Comparison of ENCODE assay signal across 1 cellular context in genomic region chr17:75783803-75784472, GRCh38.
A peak's percentile ranks its signal among the peaks of the same experiment; 100 is the strongest.
TF ChIP-seq lines count a peak whose summit lies in the region.

No MANE protein-coding gene starts in this region.

TF ChIP-seq in K562, 482 proteins besides CTCF, POLR2A, EP300 and RAD21 (continued from another document and continues in another):
- TF ChIP-seq CHD4 (IDR thresholded peaks at IDR 0.05; ENCODE audit: insufficient read depth, insufficient replicate concordance, low read depth, low read length, poor library complexity, severe bottlenecking) (no peak), TFAM (CRISPR knock-in tag; conservative IDR thresholded peaks at IDR 0.05) (no peak), HNRNPH1 (optimal IDR thresholded peaks at IDR 0.05; ENCODE audit: low read depth, low read length) (no peak), ZKSCAN1 (IDR thresholded peaks at IDR 0.05; ENCODE audit: low read depth, low read length) (no peak), RCOR1 (IDR thresholded peaks at IDR 0.05; ENCODE audit: borderline replicate concordance in 1 of 2, low read depth in 2 of 2, low read length in 2 of 2) (no peak), ZNF217 (CRISPR knock-in tag; IDR thresholded peaks at IDR 0.05) (no peak), MGA (IDR thresholded peaks at IDR 0.05) (peak; percentile 77), TBL1XR1 (IDR thresholded peaks at IDR 0.05; ENCODE audit: low read length in 2 of 2) (no peak), HEY1 (CRISPR knock-in tag; IDR thresholded peaks at IDR 0.05; ENCODE audit: borderline replicate concordance) (no peak), JUNB (CRISPR knock-in tag; conservative IDR thresholded peaks at IDR 0.05) (no peak), CBX8 (IDR thresholded peaks at IDR 0.05; ENCODE audit: borderline replicate concordance, extremely low read depth, low read depth, low read length, poor library complexity, severe bottlenecking) (no peak), NFIC (IDR thresholded peaks at IDR 0.05) (no peak), CCNT2 (IDR thresholded peaks at IDR 0.05; ENCODE audit: borderline replicate concordance, extremely low read depth, insufficient read length, low read depth, low read length) (no peak), FOXP1 (CRISPR knock-in tag; IDR thresholded peaks at IDR 0.05) (no peak), ZFP36 (IDR thresholded peaks at IDR 0.05; ENCODE audit: low read depth, low read length, partially characterized antibody) (no peak), ZNF445 (CRISPR knock-in tag; IDR thresholded peaks at IDR 0.05; ENCODE audit: low read depth) (no peak), RHOXF2B (CRISPR knock-in tag; conservative IDR thresholded peaks at IDR 0.05) (peak; percentile 53; the same call in 1 of the 2 replicates), IFI16 (CRISPR knock-in tag; IDR thresholded peaks at IDR 0.05) (no peak), POLR3A (IDR thresholded peaks at IDR 0.05; ENCODE audit: borderline replicate concordance, extremely low read depth, insufficient read depth, insufficient read length) (no peak), HDAC3 (IDR thresholded peaks at IDR 0.05; ENCODE audit: borderline replicate concordance, partially characterized antibody) (no peak), ZNF232 (CRISPR knock-in tag; IDR thresholded peaks at IDR 0.05) (no peak), BRD9 (IDR thresholded peaks at IDR 0.05; ENCODE audit: low read depth, partially characterized antibody) (peak; percentile 83), ZNF57 (CRISPR knock-in tag; IDR thresholded peaks at IDR 0.05) (0 out of 2 replicates have a peak, but pooled peaks have one; percentile 59), KAT2B (IDR thresholded peaks at IDR 0.05; ENCODE audit: low read depth, low read length) (no peak), SRF (CRISPR knock-in tag; IDR thresholded peaks at IDR 0.05) (0 out of 4 replicates have a peak, but pooled peaks of 1 of the 2 experiments have one; percentile 14), RB1 (IDR thresholded peaks at IDR 0.05; ENCODE audit: low read depth) (0 out of 2 replicates have a peak, but pooled peaks have one; percentile 24), PTBP1 (IDR thresholded peaks at IDR 0.05; ENCODE audit: low read depth, low read length) (no peak), CAMTA2 (CRISPR knock-in tag; conservative IDR thresholded peaks at IDR 0.05) (no peak), ZBTB1 (CRISPR knock-in tag; IDR thresholded peaks at IDR 0.05; ENCODE audit: borderline replicate concordance, low read depth) (peak; percentile 53; the same call in 1 of the 2 replicates), USF1 (CRISPR knock-in tag; IDR thresholded peaks at IDR 0.05) (no peak), SNIP1 (IDR thresholded peaks at IDR 0.05; ENCODE audit: low read depth) (no peak)
- TF ChIP-seq, protein P1, sequence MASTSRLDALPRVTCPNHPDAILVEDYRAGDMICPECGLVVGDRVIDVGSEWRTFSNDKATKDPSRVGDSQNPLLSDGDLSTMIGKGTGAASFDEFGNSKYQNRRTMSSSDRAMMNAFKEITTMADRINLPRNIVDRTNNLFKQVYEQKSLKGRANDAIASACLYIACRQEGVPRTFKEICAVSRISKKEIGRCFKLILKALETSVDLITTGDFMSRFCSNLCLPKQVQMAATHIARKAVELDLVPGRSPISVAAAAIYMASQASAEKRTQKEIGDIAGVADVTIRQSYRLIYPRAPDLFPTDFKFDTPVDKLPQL (IDR thresholded peaks at IDR 0.05; ENCODE audit: extremely low read depth, insufficient read length) = no peak
- TF ChIP-seq, protein P2, sequence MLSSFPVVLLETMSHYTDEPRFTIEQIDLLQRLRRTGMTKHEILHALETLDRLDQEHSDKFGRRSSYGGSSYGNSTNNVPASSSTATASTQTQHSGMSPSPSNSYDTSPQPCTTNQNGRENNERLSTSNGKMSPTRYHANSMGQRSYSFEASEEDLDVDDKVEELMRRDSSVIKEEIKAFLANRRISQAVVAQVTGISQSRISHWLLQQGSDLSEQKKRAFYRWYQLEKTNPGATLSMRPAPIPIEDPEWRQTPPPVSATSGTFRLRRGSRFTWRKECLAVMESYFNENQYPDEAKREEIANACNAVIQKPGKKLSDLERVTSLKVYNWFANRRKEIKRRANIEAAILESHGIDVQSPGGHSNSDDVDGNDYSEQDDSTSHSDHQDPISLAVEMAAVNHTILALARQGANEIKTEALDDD (IDR thresholded peaks at IDR 0.05) = no peak
- TF ChIP-seq, protein P3, sequence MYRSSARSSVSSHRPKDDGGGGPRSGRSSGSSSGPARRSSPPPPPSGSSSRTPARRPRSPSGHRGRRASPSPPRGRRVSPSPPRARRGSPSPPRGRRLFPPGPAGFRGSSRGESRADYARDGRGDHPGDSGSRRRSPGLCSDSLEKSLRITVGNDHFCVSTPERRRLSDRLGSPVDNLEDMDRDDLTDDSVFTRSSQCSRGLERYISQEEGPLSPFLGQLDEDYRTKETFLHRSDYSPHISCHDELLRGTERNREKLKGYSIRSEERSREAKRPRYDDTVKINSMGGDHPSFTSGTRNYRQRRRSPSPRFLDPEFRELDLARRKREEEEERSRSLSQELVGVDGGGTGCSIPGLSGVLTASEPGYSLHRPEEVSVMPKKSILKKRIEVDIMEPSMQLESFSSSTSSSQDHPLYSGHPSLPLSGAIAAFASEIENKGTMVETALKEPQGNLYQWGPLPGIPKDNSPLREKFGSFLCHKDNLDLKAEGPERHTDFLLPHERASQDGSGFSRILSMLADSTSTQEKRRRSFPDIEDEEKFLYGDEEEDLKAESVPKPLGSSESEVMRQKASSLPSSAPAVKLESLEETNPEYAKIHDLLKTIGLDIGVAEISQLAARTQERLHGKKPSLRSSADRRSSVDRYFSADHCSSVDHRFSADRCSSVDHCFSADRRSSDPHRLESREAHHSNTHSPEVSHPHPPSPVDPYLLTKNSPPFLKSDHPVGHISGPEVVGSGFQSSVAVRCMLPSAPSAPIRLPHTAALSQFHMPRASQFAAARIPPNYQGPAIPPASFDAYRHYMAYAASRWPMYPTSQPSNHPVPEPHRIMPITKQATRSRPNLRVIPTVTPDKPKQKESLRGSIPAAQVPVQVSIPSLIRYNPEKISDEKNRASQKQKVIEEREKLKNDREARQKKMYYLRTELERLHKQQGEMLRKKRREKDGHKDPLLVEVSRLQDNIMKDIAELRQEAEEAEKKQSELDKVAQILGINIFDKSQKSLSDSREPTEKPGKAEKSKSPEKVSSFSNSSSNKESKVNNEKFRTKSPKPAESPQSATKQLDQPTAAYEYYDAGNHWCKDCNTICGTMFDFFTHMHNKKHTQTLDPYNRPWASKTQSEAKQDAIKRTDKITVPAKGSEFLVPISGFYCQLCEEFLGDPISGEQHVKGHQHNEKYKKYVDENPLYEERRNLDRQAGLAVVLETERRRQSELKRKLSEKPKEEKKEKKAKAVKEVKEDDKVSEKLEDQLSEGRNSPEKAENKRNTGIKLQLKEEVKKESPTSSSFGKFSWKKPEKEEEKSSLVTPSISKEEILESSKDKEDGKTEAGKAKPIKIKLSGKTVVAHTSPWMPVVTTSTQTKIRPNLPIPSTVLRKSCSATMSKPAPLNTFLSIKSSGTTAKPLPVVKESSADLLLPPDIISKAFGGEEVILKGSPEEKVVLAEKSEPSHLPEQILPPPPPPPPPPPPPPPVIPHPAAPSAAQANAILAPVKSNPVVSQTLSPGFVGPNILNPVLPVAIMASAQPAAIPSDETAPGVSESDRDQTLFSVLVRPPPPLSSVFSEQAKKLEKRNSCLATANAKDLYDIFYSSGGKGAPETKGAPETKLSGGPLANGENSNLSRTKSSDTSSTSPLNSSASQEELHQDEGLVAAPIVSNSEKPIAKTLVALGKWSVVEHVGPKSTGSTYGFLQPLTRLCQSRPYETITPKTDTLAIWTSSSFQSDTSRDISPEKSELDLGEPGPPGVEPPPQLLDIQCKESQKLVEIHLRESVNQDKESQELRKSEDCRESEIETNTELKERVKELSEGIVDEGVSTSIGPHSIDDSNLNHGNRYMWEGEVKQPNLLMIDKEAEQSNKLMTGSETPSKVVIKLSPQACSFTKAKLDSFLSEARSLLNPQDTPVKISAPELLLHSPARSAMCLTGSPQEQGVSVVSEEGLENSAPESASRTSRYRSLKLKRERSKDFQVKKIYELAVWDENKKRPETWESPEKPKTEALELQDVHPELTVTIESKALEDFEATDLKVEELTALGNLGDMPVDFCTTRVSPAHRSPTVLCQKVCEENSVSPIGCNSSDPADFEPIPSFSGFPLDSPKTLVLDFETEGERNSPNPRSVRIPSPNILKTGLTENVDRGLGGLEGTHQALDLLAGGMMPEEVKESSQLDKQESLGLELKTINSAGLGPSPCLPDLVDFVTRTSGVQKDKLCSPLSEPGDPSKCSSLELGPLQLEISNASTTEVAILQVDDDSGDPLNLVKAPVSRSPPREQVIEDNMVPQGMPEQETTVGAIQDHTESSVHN (IDR thresholded peaks at IDR 0.05; ENCODE audit: borderline replicate concordance in 1 of 2, low read depth in 1 of 2) = no peak
